Comparison of ENCODE assay signal across 4 cellular contexts in genomic region chr5:120217001-120217400, GRCh38.
"Had no signal": no experiment of that assay in that cellular context is flagged by ENCODE, and none has a peak within 500 bp of the region (broad histone marks: within the 10 kb centered on the region; RNA-seq: fewer than 3 reads in every experiment).

No MANE protein-coding gene starts in this region.

- DNase-seq: IMR-90, KBM-7 had no signal

- H3K27ac ChIP-seq: HL-60 had no signal

- H3K4me3 ChIP-seq: K562 had no signal
